1 cellular context compared by ENCODE assay signal in genomic region chr2:58606799-58607198, GRCh38.
TF ChIP-seq lines count a peak whose summit lies in the region.

No MANE protein-coding gene starts in this region.

TF ChIP-seq in H1, 55 proteins besides CTCF, POLR2A, EP300 and RAD21:
- no peak for TF ChIP-seq CTBP2 (IDR thresholded peaks at IDR 0.05; ENCODE audit: borderline replicate concordance, insufficient read depth, insufficient read length, low read length)
- no peak for TF ChIP-seq KDM5A (IDR thresholded peaks at IDR 0.05; ENCODE audit: low read length)
- TF ChIP-seq NRF1 (IDR thresholded peaks at IDR 0.05; ENCODE audit: low read depth, low read length), result no peak
- TF ChIP-seq BCL11A (IDR thresholded peaks at IDR 0.05; ENCODE audit: low read depth in 2 of 2, low read length in 2 of 2), result no peak
- no peak for TF ChIP-seq SIRT6 (IDR thresholded peaks at IDR 0.05; ENCODE audit: low read length)
- no peak for TF ChIP-seq SP4 (IDR thresholded peaks at IDR 0.05; ENCODE audit: low read length)
- 0 out of 2 replicates have a peak, but pooled peaks have one; percentile 11 for TF ChIP-seq JUND (IDR thresholded peaks at IDR 0.05; ENCODE audit: low read length)
- peak; percentile 26; the same call in 1 of the 2 replicates for TF ChIP-seq CEBPB (IDR thresholded peaks at IDR 0.05; ENCODE audit: low read depth, low read length)
- no peak for TF ChIP-seq TBP (IDR thresholded peaks at IDR 0.05; ENCODE audit: low read depth, low read length)
- TF ChIP-seq TAF7 (optimal IDR thresholded peaks at IDR 0.05; ENCODE audit: borderline replicate concordance, low read depth, low read length), result no peak
- TF ChIP-seq GTF2F1 (IDR thresholded peaks at IDR 0.05; ENCODE audit: borderline replicate concordance, low read depth, low read length), result no peak
- no peak for TF ChIP-seq MAX (IDR thresholded peaks at IDR 0.05)
